Comparison of ENCODE assay signal across 17 cellular contexts in the genomic region with DNA sequence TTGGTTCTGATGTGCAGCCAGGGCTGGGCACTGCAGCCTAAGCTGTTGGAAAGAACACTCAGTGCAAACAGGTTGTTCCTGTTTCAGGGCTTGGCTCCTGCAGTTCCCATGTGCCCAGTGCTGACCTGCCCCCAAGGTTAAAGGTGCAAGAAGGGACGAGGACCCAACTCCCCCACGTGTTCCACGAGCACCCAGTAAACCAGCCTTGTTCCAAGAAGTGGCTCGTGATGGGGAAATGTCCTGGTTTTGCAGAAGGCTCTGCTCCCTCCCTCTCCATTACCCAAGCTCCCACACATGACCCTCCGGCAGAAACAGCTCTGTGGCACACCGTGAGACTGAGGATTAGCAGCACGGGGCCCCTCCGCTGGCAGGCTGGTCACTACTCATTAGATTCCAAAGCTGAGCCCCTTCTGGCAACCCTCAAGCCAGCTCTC. TPM values are rescaled to one million over a fixed set of nuclear protein-coding genes. Genes with fewer than 3 reads are reported as not detected.
DNase-seq lines count a peak whose midpoint lies in the region; ATAC-seq and TF ChIP-seq lines count a peak whose summit lies in the region.
"Had no signal": no experiment of that assay in that cellular context is flagged by ENCODE, and none has a peak within 500 bp of the region (broad histone marks: within the 10 kb centered on the region; RNA-seq: fewer than 3 reads in every experiment).

No MANE protein-coding gene starts in this region.

- H3K4me1 ChIP-seq in BLaER1 = peaks cover 93% of the 10 kb centered on the region
- H3K4me1 ChIP-seq in right atrium auricular region = peaks cover 0 to 99% of the 10 kb centered on the region in 2 donors
- peaks cover 2 to 79% (median 61%) of the 10 kb centered on the region in 4 donors for H3K4me1 ChIP-seq in sigmoid colon

- no peak for TF ChIP-seq CTCF in WERI-Rb-1 (IDR thresholded peaks at IDR 0.05; ENCODE audit: low read depth, low read length)
- TF ChIP-seq CTCF in right atrium auricular region (IDR thresholded peaks at IDR 0.05) = no peak
- TF ChIP-seq CTCF in sigmoid colon (IDR thresholded peaks at IDR 0.05) = no peak

- no peak for TF ChIP-seq POLR2A in sigmoid colon (IDR thresholded peaks at IDR 0.05)

- peaks cover 72% of the 10 kb centered on the region for H4K20me1 ChIP-seq in BLaER1

- no peak for ATAC-seq in GM18873 (IDR thresholded peaks at IDR 0.05; ENCODE audit: low FRiP score, unreplicated experiment)

- 75 to 81% methylated on average over 8 of the region's 8 CpGs for WGBS in sigmoid colon, 2 donors

- H3K9ac ChIP-seq in BLaER1 = peak overlapping the region; percentile 27; the same call in 1 of the 2 replicates

- H3K4me3 ChIP-seq in BLaER1 (no peak overlapping the region), WERI-Rb-1 (ENCODE audit: low read depth, low read length) (no peak overlapping the region), right atrium auricular region (no peak overlapping the region), sigmoid colon (no peak overlapping the region)
- H3K4me3 ChIP-seq: breast epithelium, suprapubic skin had no signal

- H3K27me3 ChIP-seq in BLaER1 = no peaks in the 10 kb centered on the region
- H3K27me3 ChIP-seq in WERI-Rb-1 (ENCODE audit: insufficient read depth, low read depth, severe bottlenecking) = no peaks in the 10 kb centered on the region
- H3K27me3 ChIP-seq in right atrium auricular region = no peaks in the 10 kb centered on the region
- no peaks in the 10 kb centered on the region for H3K27me3 ChIP-seq in sigmoid colon
- H3K27me3 ChIP-seq: breast epithelium, suprapubic skin had no signal

- peaks cover 42% of the 10 kb centered on the region for H3K36me3 ChIP-seq in BLaER1
- no peaks in the 10 kb centered on the region for H3K36me3 ChIP-seq in WERI-Rb-1
- H3K36me3 ChIP-seq in right atrium auricular region = peaks cover 25% of the 10 kb centered on the region
- peaks cover 8 to 32% (median 19%) of the 10 kb centered on the region in 4 donors for H3K36me3 ChIP-seq in sigmoid colon
- H3K36me3 ChIP-seq: breast epithelium had no signal

- intact Hi-C loops in sigmoid colon (cut with DNase I) = loop anchor here (10.0 kb wide), 1 partner anchor 1414 kb away; a partner anchor contains a TSS

- TF ChIP-seq EP300 in sigmoid colon (IDR thresholded peaks at IDR 0.05) = no peak

- DNase-seq in WERI-Rb-1 = peak; percentile 48
- no peak for DNase-seq in right atrium auricular region (ENCODE audit: low spot score)
- DNase-seq in sigmoid colon = peak; percentile 51
- no peak for DNase-seq in RPMI8226
- DNase-seq in medulla oblongata (ENCODE audit: extremely low spot score) = no peak
- DNase-seq in activated CD4-positive, alpha-beta T cell treated with anti-CD3 and anti-CD28 coated beads, Interleukin-2, amount 50 U/mL, for 48 hours = no peak
- DNase-seq: activated naive CD4-positive, alpha-beta T cell treated with Interleukin-2 at 50 U/mL for 16 hours; immature natural killer cell; NCI-H1417 treated with DMSO at 0.1 percent for 48 hours; NCI-H446 treated with DMSO at 0.1 percent for 48 hours had no signal

- H3K4me2 ChIP-seq in BLaER1 = no peak overlapping the region

- H3K9me3 ChIP-seq in BLaER1 = no peaks in the 10 kb centered on the region
- no peaks in the 10 kb centered on the region for H3K9me3 ChIP-seq in WERI-Rb-1 (ENCODE audit: severe bottlenecking)
- no peaks in the 10 kb centered on the region for H3K9me3 ChIP-seq in right atrium auricular region
- no peaks in the 10 kb centered on the region for H3K9me3 ChIP-seq in sigmoid colon
- H3K9me3 ChIP-seq: breast epithelium, suprapubic skin had no signal

- H3K27ac ChIP-seq in BLaER1 = no peak overlapping the region
- H3K27ac ChIP-seq in WERI-Rb-1 = no peak overlapping the region
- H3K27ac ChIP-seq in right atrium auricular region = peak overlapping the region; percentile 96 to 98
- H3K27ac ChIP-seq in sigmoid colon = peak overlapping the region in 3 of 4 donors; percentile 93 to 97 (median 95)
- H3K27ac ChIP-seq: breast epithelium, suprapubic skin had no signal

RNA-seq across cellular contexts. Expression of a gene that starts 9.4 kb away (rescaled TPM):
- 10 to 100 TPM; 25.6 to 26.4 TPM for total RNA-seq in right atrium auricular region
- 10 to 100 TPM; 27.1 to 41.0 (median 30.5) TPM for total RNA-seq in sigmoid colon
- 10 to 100 TPM; 20.1 to 24.7 (median 21.0) TPM for polyA plus RNA-seq in sigmoid colon

RNA-seq across cellular contexts. Expression of a gene that starts 33.4 kb away (rescaled TPM):
- total RNA-seq in right atrium auricular region (not detected), sigmoid colon (not detected)
- polyA plus RNA-seq in sigmoid colon = under 1 TPM in 1 of 3 donors, not detected in 2; 0.03 TPM
- total RNA-seq: activated CD8-positive, alpha-beta memory T cell treated with anti-CD3 and anti-CD28 coated beads for 36 hours; mucosa of gallbladder; osteocyte; suprapubic skin had no signal
- polyA plus RNA-seq: immature natural killer cell had no signal

RNA-seq across cellular contexts. Expression of a gene that starts 56.0 kb away (rescaled TPM):
- total RNA-seq in right atrium auricular region (10 to 100 TPM; 30.3 to 30.5 TPM), sigmoid colon (10 to 100 TPM; 22.7 to 35.3 (median 28.9) TPM)
- polyA plus RNA-seq in sigmoid colon = 10 to 100 TPM in 2 of 3 donors, 1 to 10 TPM in 1; 9.6 to 55.8 (median 25.2) TPM

Comparison
In these comparisons a context has a peak if more than half of its experiments do, and no peak if none do; other contexts are left out.
1. H3K27ac ChIP-seq: peak in right atrium auricular region (2 of 2) and sigmoid colon (3 of 4); none in BLaER1 (single experiment) and WERI-Rb-1 (single experiment).
2. DNase-seq: peak in WERI-Rb-1 (single experiment) and sigmoid colon (single experiment); none in right atrium auricular region (single experiment), RPMI8226 (single experiment), medulla oblongata (single experiment) and activated CD4-positive, alpha-beta T cell treated with anti-CD3 and anti-CD28 coated beads, Interleukin-2, amount 50 U/mL, for 48 hours (0 of 2).